ENCODE assay signal across 18 cellular contexts in the genomic region with DNA sequence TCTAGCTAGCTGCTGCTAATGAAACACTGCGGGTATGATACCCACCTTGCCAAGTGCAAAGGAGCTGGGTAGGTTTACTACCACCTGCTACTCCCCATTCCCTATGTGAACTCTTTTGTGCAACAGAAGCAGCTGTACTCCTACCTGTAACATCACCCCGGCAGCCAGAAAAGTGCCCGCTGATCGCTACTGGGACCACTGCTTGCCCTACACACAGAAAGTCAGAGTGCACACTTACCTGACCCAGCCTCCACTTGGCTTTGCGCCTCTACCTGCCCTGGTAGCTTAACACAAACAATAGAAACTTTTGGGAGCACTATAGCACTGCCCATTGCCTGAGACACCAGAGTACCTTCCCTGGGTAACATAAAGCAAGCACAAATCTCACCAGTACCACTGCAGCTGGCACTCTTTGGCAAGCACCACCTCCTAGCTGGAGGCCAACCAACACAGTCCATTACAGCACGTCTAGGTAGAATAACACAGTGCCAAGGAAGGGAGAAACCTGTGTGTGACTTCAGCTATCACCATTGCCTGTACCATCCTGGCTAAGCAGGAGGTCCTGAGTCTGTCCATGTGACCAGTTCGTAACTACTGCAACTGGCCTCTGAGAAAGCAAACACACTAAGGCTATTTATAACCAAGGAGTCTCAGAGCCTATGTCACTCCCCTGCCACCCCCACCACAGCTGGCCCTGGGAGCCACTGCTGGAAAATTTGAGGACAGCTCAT.
DNase-seq lines count a peak whose midpoint lies in the region; ATAC-seq, FAIRE-seq and TF ChIP-seq lines count a peak whose summit lies in the region.
"Had no signal": no experiment of that assay in that cellular context is flagged by ENCODE, and none has a peak within 500 bp of the region (broad histone marks: within the 10 kb centered on the region; RNA-seq: fewer than 3 reads in every experiment).

No MANE protein-coding gene starts in this region.

- no peak overlapping the region for H3K9ac ChIP-seq in HepG2 (ENCODE audit: insufficient read depth, low read depth, low read length)

- TF ChIP-seq CTCF in HepG2 (CRISPR knock-in tag; IDR thresholded peaks at IDR 0.05) (no peak), right lobe of liver (IDR thresholded peaks at IDR 0.05) (no peak), brain microvascular endothelial cell (IDR thresholded peaks at IDR 0.05; ENCODE audit: low read depth, low read length, missing control alignments) (no peak)

- FAIRE-seq in HepG2 (lab: Jason Lieb, UNC) = no peak
- FAIRE-seq: H54, HTR-8/SVneo had no signal

- no peak overlapping the region for H2AFZ ChIP-seq in HepG2 (ENCODE audit: low read length)

- no peaks in the 10 kb centered on the region for H3K79me2 ChIP-seq in HepG2 (ENCODE audit: insufficient read depth, low read length)

- H3K4me2 ChIP-seq in HepG2 (ENCODE audit: low read depth, low read length) = no peak overlapping the region

- H3K27ac ChIP-seq in HepG2 (ENCODE audit: extremely low read length, insufficient read depth, low read length) = no peak overlapping the region
- H3K27ac ChIP-seq in right lobe of liver = no peak overlapping the region
- no peak overlapping the region for H3K27ac ChIP-seq in brain microvascular endothelial cell
- H3K27ac ChIP-seq in aorta (ENCODE audit: low read depth in 1 of 2, low read length in 2 of 2) = no peak overlapping the region
- H3K27ac ChIP-seq: left lung, prostate gland had no signal

- in situ Hi-C loops in HepG2 (cut with HindIII; ENCODE audit: extremely low pct_ligation_motif_present, low pct_unique_long_range_greater_than_20kb) (no loop called here), brain microvascular endothelial cell (cut with HindIII; ENCODE audit: low pct_ligation_motif_present, low sequenced_read_pairs) (no loop called here)

- intact Hi-C loops in HepG2 (cut with micrococcal nuclease; ENCODE audit: unreplicated experiment) = no loop called here
- intact Hi-C loops in right lobe of liver (cut with DNase I) = no loop called here
- intact Hi-C loops in aorta (cut with DNase I) = no loop called here

- H3K4me1 ChIP-seq in HepG2 (ENCODE audit: insufficient read depth, low read length) (no peaks in the 10 kb centered on the region), right lobe of liver (no peaks in the 10 kb centered on the region), aorta (ENCODE audit: control insufficient read depth in 1 of 2, insufficient read depth in 2 of 2, low read length in 2 of 2) (no peaks in the 10 kb centered on the region)
- H3K4me1 ChIP-seq: left lung, prostate gland had no signal

- CTCF ChIA-PET in HepG2 (lab: Yijun Ruan, JAX; ENCODE audit: low intra/inter-chr PET ratio, low total read pairs) (no interaction called here), HEK293T (lab: Yijun Ruan, JAX) (no interaction called here)

- no peak for TF ChIP-seq RAD21 in HepG2 (CRISPR knock-in tag; IDR thresholded peaks at IDR 0.05)

- 98% methylated on average over 4 of the region's 7 CpGs for WGBS in HepG2 (ENCODE audit: low lambda C conversion rate)
- WGBS in right lobe of liver (ENCODE audit: insufficient coverage, low coverage, low lambda C conversion rate, missing lambda C conversion rate) = 100% methylated on average over 1 of the region's 7 CpGs
- 69 to 72% methylated on average over 7 of the region's 7 CpGs for WGBS in aorta, 2 donors

- no peaks in the 10 kb centered on the region for H3K9me3 ChIP-seq in HepG2 (ENCODE audit: low read length)
- no peaks in the 10 kb centered on the region for H3K9me3 ChIP-seq in right lobe of liver
- no peaks in the 10 kb centered on the region for H3K9me3 ChIP-seq in aorta (ENCODE audit: control insufficient read depth, low read length)
- H3K9me3 ChIP-seq: left lung, prostate gland had no signal

- DNase-seq in HepG2 (ENCODE audit: low spot score) = no peak
- no peak for DNase-seq in right lobe of liver
- DNase-seq in brain microvascular endothelial cell = peak; percentile 40
- DNase-seq in left kidney (ENCODE audit: low read depth, low spot score) = peak; percentile 4
- peak in 1 of 2 donors; percentile 57 for DNase-seq in aorta
- DNase-seq in NCI-H1436 (lab: John Stamatoyannopoulos, UW) = no peak
- DNase-seq in hippocampal formation (lab: John Stamatoyannopoulos, UW) = no peak
- DNase-seq in HEK293T (ENCODE audit: extremely low spot score) = no peak
- DNase-seq: ACHN; activated naive CD4-positive, alpha-beta T cell treated with anti-CD3 and anti-CD28 coated beads, Interleukin-2, amount 10 ng/mL, durations not matched to agents 7 days and 5 days; GDM1; left lung; NCI-H187; NCI-H510A; T-helper 9 cell had no signal

- BruUV-seq in HepG2 (replicated peaks; lab: Mats Ljungman, UMichigan) = no TSS peak

- TF ChIP-seq EP300 in HepG2 (IDR thresholded peaks at IDR 0.05; ENCODE audit: low read depth in 2 of 2, low read length in 2 of 2) (no peak), HepG2 (CRISPR knock-in tag; IDR thresholded peaks at IDR 0.05; ENCODE audit: borderline replicate concordance) (no peak)

- TF ChIP-seq POLR2A in HepG2 (IDR thresholded peaks at IDR 0.05; ENCODE audit: insufficient read depth in 1 of 2, low read depth in 2 of 2, low read length in 2 of 2) = no peak
- no peak for TF ChIP-seq POLR2A in right lobe of liver (IDR thresholded peaks at IDR 0.05)

- H3K4me3 ChIP-seq in HepG2 (replicated peaks in 1 of 3; ENCODE audit: insufficient read depth in 1 of 3, low read depth in 2 of 3, low read length in 3 of 3) (no peak overlapping the region), right lobe of liver (no peak overlapping the region), brain microvascular endothelial cell (ENCODE audit: low read depth, low read length) (no peak overlapping the region), aorta (ENCODE audit: low read length in 2 of 2) (no peak overlapping the region)
- H3K4me3 ChIP-seq: left lung, prostate gland had no signal

- H3K36me3 ChIP-seq in HepG2 (replicated peaks in 1 of 2; ENCODE audit: control insufficient read depth in 1 of 2, insufficient read depth in 2 of 2, low read length in 2 of 2) (no peaks in the 10 kb centered on the region; a peak in 2 of 5 replicates), right lobe of liver (peaks cover 0 to 5% (median 0%) of the 10 kb centered on the region in 4 donors), brain microvascular endothelial cell (replicated peaks) (no peaks in the 10 kb centered on the region), aorta (ENCODE audit: control insufficient read depth in 1 of 2, insufficient read depth in 2 of 2, low read length in 1 of 2) (peaks cover 2 to 3% of the 10 kb centered on the region in 2 donors)
- H3K36me3 ChIP-seq: prostate gland had no signal

- POLR2A ChIA-PET in HepG2 (lab: Yijun Ruan, JAX) = no interaction called here
- POLR2A ChIA-PET in HEK293T (lab: Yijun Ruan, JAX) = no interaction called here

- no peaks in the 10 kb centered on the region; a peak in 1 of 5 replicates for H3K27me3 ChIP-seq in HepG2 (ENCODE audit: control insufficient read depth in 1 of 2, insufficient read depth in 2 of 2, low read length in 2 of 2)
- no peaks in the 10 kb centered on the region for H3K27me3 ChIP-seq in right lobe of liver
- H3K27me3 ChIP-seq in brain microvascular endothelial cell (replicated peaks) = no peaks in the 10 kb centered on the region
- no peaks in the 10 kb centered on the region for H3K27me3 ChIP-seq in aorta (ENCODE audit: control insufficient read depth in 1 of 2, insufficient read depth in 2 of 2, low read length in 1 of 2)
- H3K27me3 ChIP-seq: left lung had no signal

- no peaks in the 10 kb centered on the region for H4K20me1 ChIP-seq in HepG2 (ENCODE audit: insufficient read depth, low read length)

- ATAC-seq in HepG2 = peak; percentile 52
- ATAC-seq in right lobe of liver = no peak
- ATAC-seq in aorta (ENCODE audit: low FRiP score) = peak; percentile 70
- ATAC-seq: left lung had no signal

TF ChIP-seq in HepG2, 621 proteins besides CTCF, POLR2A, EP300 and RAD21:
- no peak for TF ChIP-seq ZNF883 (CRISPR knock-in tag; IDR thresholded peaks at IDR 0.05; ENCODE audit: not compliant biosample characterization)
TF ChIP-seq in HepG2: peak in this region for 0.

TF ChIP-seq in HEK293T, 16 proteins besides CTCF, POLR2A, EP300 and RAD21:
- no peak for TF ChIP-seq NFRKB (IDR thresholded peaks at IDR 0.05)
- TF ChIP-seq HDGF (IDR thresholded peaks at IDR 0.05; ENCODE audit: borderline replicate concordance) = no peak
- TF ChIP-seq FOXK2 (IDR thresholded peaks at IDR 0.05) = no peak
- no peak for TF ChIP-seq BHLHE40 (IDR thresholded peaks at IDR 0.05; ENCODE audit: borderline replicate concordance)
- TF ChIP-seq ZNF384 (IDR thresholded peaks at IDR 0.05) = no peak
- TF ChIP-seq SP1 (IDR thresholded peaks at IDR 0.05) = no peak
- no peak for TF ChIP-seq ARNT (IDR thresholded peaks at IDR 0.05)
- no peak for TF ChIP-seq FOXM1 (IDR thresholded peaks at IDR 0.05; ENCODE audit: borderline replicate concordance)
- no peak for TF ChIP-seq ELF4 (IDR thresholded peaks at IDR 0.05)
- no peak for TF ChIP-seq FOXA1 (IDR thresholded peaks at IDR 0.05)
- TF ChIP-seq, protein P1, sequence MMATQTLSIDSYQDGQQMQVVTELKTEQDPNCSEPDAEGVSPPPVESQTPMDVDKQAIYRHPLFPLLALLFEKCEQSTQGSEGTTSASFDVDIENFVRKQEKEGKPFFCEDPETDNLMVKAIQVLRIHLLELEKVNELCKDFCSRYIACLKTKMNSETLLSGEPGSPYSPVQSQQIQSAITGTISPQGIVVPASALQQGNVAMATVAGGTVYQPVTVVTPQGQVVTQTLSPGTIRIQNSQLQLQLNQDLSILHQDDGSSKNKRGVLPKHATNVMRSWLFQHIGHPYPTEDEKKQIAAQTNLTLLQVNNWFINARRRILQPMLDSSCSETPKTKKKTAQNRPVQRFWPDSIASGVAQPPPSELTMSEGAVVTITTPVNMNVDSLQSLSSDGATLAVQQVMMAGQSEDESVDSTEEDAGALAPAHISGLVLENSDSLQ (IDR thresholded peaks at IDR 0.05) = no peak
- TF ChIP-seq SUZ12 (IDR thresholded peaks at IDR 0.05) = no peak
- no peak for TF ChIP-seq TARDBP (IDR thresholded peaks at IDR 0.05)
- TF ChIP-seq CTBP1 (IDR thresholded peaks at IDR 0.05; ENCODE audit: borderline replicate concordance) = no peak
- no peak for TF ChIP-seq L3MBTL2 (conservative IDR thresholded peaks at IDR 0.05)
TF ChIP-seq in HEK293T: peak in this region for 0.

Comparison
In these comparisons a context has a peak if more than half of its experiments do, and no peak if none do; other contexts are left out.
1. ATAC-seq: peak in HepG2 (single experiment) and aorta (single experiment); none in right lobe of liver (0 of 4).
2. DNase-seq: peak in brain microvascular endothelial cell (single experiment) and left kidney (single experiment); none in HepG2 (single experiment), right lobe of liver (0 of 3), NCI-H1436 (single experiment), hippocampal formation (0 of 2) and HEK293T (single experiment).